Comparison of ENCODE assay signal across 8 cellular contexts in the genomic region with DNA sequence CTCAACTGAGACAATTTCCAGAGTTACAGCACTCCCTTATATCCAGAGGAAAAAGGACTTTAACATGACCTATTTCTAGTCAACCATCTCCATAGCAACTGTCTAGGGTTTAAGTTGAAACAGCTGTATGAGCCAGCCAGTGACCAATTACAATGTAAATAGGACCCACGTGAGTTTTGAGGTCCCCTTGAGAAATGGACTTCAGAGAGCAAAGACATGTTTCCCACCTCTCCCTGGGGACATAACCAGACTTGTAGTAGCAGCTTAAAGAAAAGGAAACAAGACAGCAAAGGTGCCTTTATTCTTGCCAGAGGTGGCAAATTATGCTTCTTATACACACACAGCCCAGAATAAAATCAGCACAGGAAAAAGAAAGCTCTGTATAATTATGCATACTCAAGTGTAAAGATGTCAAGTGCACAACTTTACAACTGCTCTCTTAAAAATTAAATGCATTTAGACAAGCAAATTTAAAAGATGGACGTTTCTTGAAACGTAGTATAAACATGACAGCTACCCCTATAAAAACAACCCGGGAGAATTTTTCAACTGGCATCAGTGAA. TPM values are rescaled to one million over a fixed set of nuclear protein-coding genes. Genes with fewer than 3 reads are reported as not detected.
DNase-seq lines count a peak whose midpoint lies in the region; ATAC-seq, FAIRE-seq and TF ChIP-seq lines count a peak whose summit lies in the region.

No MANE protein-coding gene starts in this region.

- peaks cover 16% of the 10 kb centered on the region for H3K36me3 Mint-ChIP-seq in WTC11

- CTCF ChIA-PET in WTC11 (lab: Charles Lee), result no interaction called here

- H3K9me3 Mint-ChIP-seq in WTC11, result peaks cover 16% of the 10 kb centered on the region

- no peak for FAIRE-seq in urothelium cell line (lab: Jason Lieb, UNC)

- TF ChIP-seq CTCF in HFF-Myc (IDR thresholded peaks at IDR 0.05; ENCODE audit: low read depth, low read length, missing control alignments) (no peak), WTC11 (IDR thresholded peaks at IDR 0.05) (no peak)

- no peak for ATAC-seq in WTC11

- H3K4me3 Mint-ChIP-seq in WTC11, result no peak overlapping the region

- H3K4me3 ChIP-seq in HFF-Myc (replicated peaks; ENCODE audit: low read depth, low read length), result no peak overlapping the region

- H3K27ac Mint-ChIP-seq in WTC11, result no peak overlapping the region

- H3K4me1 Mint-ChIP-seq in WTC11, result peaks cover 20% of the 10 kb centered on the region

- DNase-seq in DMS 273 (lab: John Stamatoyannopoulos, UW; ENCODE audit: unreplicated experiment) (peak; percentile 40), DMS 273 treated with DMSO at 0.1 percent for 48 hours (lab: John Stamatoyannopoulos, UW) (no peak), HFF-Myc (ENCODE audit: extremely low read depth, low read depth) (peak; percentile 82), NCI-H774 (lab: John Stamatoyannopoulos, UW) (peak; percentile 32), glomerular endothelial cell (ENCODE audit: extremely low read depth, low read depth, low spot score) (peak; percentile 20), WTC11 (ENCODE audit: low spot score) (no peak), urothelium cell line (ENCODE audit: low spot score) (no peak), NCI-H226 (no peak)

- peaks cover 21% of the 10 kb centered on the region for H3K27me3 Mint-ChIP-seq in WTC11 (ENCODE audit: low read depth)

- POLR2A ChIA-PET in WTC11 (lab: Charles Lee), result no interaction called here

TF ChIP-seq in WTC11, 78 proteins besides CTCF, POLR2A, EP300 and RAD21:
- TF ChIP-seq NR1H2 (CRISPR knock-in tag; IDR thresholded peaks at IDR 0.05), result no peak
- no peak for TF ChIP-seq TEAD1 (CRISPR knock-in tag; IDR thresholded peaks at IDR 0.05)
- TF ChIP-seq, protein P1, sequence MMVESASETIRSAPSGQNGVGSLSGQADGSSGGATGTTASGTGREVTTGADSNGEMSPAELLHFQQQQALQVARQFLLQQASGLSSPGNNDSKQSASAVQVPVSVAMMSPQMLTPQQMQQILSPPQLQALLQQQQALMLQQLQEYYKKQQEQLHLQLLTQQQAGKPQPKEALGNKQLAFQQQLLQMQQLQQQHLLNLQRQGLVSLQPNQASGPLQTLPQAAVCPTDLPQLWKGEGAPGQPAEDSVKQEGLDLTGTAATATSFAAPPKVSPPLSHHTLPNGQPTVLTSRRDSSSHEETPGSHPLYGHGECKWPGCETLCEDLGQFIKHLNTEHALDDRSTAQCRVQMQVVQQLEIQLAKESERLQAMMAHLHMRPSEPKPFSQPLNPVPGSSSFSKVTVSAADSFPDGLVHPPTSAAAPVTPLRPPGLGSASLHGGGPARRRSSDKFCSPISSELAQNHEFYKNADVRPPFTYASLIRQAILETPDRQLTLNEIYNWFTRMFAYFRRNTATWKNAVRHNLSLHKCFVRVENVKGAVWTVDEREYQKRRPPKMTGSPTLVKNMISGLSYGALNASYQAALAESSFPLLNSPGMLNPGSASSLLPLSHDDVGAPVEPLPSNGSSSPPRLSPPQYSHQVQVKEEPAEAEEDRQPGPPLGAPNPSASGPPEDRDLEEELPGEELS (CRISPR knock-in tag; IDR thresholded peaks at IDR 0.05), result no peak
- no peak for TF ChIP-seq EMX1 (CRISPR knock-in tag; IDR thresholded peaks at IDR 0.05)
- no peak for TF ChIP-seq ZNF263 (CRISPR knock-in tag; IDR thresholded peaks at IDR 0.05; ENCODE audit: low read depth)
- no peak for TF ChIP-seq GABPB1 (CRISPR knock-in tag; IDR thresholded peaks at IDR 0.05)
- TF ChIP-seq ELF4 (CRISPR knock-in tag; IDR thresholded peaks at IDR 0.05; ENCODE audit: low read depth), result no peak
- TF ChIP-seq, protein P2, sequence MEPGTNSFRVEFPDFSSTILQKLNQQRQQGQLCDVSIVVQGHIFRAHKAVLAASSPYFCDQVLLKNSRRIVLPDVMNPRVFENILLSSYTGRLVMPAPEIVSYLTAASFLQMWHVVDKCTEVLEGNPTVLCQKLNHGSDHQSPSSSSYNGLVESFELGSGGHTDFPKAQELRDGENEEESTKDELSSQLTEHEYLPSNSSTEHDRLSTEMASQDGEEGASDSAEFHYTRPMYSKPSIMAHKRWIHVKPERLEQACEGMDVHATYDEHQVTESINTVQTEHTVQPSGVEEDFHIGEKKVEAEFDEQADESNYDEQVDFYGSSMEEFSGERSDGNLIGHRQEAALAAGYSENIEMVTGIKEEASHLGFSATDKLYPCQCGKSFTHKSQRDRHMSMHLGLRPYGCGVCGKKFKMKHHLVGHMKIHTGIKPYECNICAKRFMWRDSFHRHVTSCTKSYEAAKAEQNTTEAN (CRISPR knock-in tag; IDR thresholded peaks at IDR 0.05), result no peak

RNA-seq across cellular contexts. Expression of a gene that starts 40.2 kb away (rescaled TPM):
- total RNA-seq in glomerular endothelial cell (55.5 and 78.6 TPM in 2 replicates), WTC11 (2021) (10.2 to 11.0 TPM (median 10.4 TPM) in 3 replicates)

Comparison
In these comparisons a context has a peak if more than half of its experiments do, and no peak if none do; other contexts are left out.
1. DNase-seq: peak in DMS 273 (single experiment), HFF-Myc (single experiment), NCI-H774 (single experiment) and glomerular endothelial cell (single experiment); none in DMS 273 treated with DMSO at 0.1 percent for 48 hours (single experiment), WTC11 (single experiment), urothelium cell line (single experiment) and NCI-H226 (single experiment).